In the genomic region with DNA sequence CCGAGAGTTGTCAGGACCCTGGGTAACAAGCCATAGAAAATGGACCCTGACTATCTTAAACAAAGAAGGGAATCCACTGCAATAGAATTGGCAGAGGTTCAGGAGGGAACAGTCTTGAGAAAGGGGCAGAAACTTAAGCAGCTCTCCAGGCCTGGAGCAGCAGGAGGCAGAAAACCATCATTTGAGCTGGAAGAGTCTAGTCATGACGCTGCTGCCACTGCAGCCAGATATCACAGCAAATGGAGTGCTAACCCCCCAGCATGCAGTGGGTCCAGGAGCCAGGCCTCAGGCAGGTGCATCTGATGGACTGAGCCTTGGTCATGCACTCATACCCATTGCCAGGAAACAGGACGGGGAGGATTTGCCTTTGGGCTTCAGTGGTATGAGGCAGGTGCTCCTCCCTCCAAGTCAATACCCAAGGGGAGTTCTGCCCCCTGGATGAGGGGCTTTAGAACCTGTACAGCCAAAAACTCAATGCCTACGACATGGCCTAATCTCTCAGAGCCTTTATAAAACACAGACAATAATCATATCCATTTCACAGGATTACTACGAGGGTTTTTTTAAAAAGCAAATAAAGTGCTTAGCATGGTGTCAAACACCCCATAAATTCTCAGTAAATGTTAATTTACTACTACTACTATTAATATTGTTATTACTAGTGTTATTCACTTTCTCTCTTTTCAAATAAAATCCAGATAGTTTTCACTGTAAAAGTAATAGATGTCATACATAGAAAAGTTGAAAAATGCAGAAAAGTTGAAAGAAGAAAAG, we compare ENCODE assay signal across 10 cellular contexts. TPM values are rescaled to one million over a fixed set of nuclear protein-coding genes. Genes with fewer than 3 reads are reported as not detected.
DNase-seq lines count a peak whose midpoint lies in the region; ATAC-seq and TF ChIP-seq lines count a peak whose summit lies in the region.
"Had no signal": no experiment of that assay in that cellular context is flagged by ENCODE, and none has a peak within 500 bp of the region (broad histone marks: within the 10 kb centered on the region; RNA-seq: fewer than 3 reads in every experiment).

No MANE protein-coding gene starts in this region.

- WGBS in heart right ventricle, 2 donors, result 86 to 87% methylated on average over 5 of the region's 5 CpGs

- intact Hi-C loops in heart right ventricle (cut with DNase I), result no loop called here

- H3K4me1 ChIP-seq in RWPE2 (ENCODE audit: insufficient read depth, poor library complexity, severe bottlenecking), result peaks cover 37% of the 10 kb centered on the region
- peaks cover 0 to 52% (median 9%) of the 10 kb centered on the region in 9 donors for H3K4me1 ChIP-seq in heart right ventricle

- H3K4me3 ChIP-seq in RWPE2 (ENCODE audit: severe bottlenecking) (no peak overlapping the region), heart right ventricle (no peak overlapping the region)

- H3K36me3 ChIP-seq in RWPE2 (ENCODE audit: low read depth), result no peaks in the 10 kb centered on the region
- no peaks in the 10 kb centered on the region for H3K36me3 ChIP-seq in heart right ventricle

- no peak for TF ChIP-seq CTCF in RWPE2 (IDR thresholded peaks at IDR 0.05; ENCODE audit: poor library complexity, severe bottlenecking)
- TF ChIP-seq CTCF in heart right ventricle (IDR thresholded peaks at IDR 0.05), result no peak

- peak; percentile 20 for ATAC-seq in GM18909 (IDR thresholded peaks at IDR 0.05; ENCODE audit: poor library complexity, unreplicated experiment)
- peak; percentile 20 for ATAC-seq in HG02610 (IDR thresholded peaks at IDR 0.05; ENCODE audit: unreplicated experiment)
- no peak for ATAC-seq in RWPE2 (ENCODE audit: low read depth)
- no peak for ATAC-seq in heart right ventricle
- ATAC-seq in HG03469 (IDR thresholded peaks at IDR 0.05; ENCODE audit: unreplicated experiment), result no peak

- H3K9me3 ChIP-seq in RWPE2 (ENCODE audit: severe bottlenecking) (no peaks in the 10 kb centered on the region), heart right ventricle (no peaks in the 10 kb centered on the region)

- no peak for DNase-seq in RWPE2 (ENCODE audit: low spot score)
- peak; percentile 67 for DNase-seq in iris pigment epithelial cell (ENCODE audit: low read depth)
- DNase-seq in heart right ventricle, result no peak
- no peak for DNase-seq in NCI-H748 treated with DMSO at 0.1 percent for 48 hours (lab: John Stamatoyannopoulos, UW)
- DNase-seq in NCI-H510A treated with DMSO at 0.1 percent for 48 hours (lab: John Stamatoyannopoulos, UW), result no peak
- DNase-seq: amygdala, nucleus accumbens had no signal

- H3K27ac ChIP-seq in RWPE2 (ENCODE audit: poor library complexity, severe bottlenecking) (peak overlapping the region; percentile 47), heart right ventricle (no peak overlapping the region)

- H3K27me3 ChIP-seq in RWPE2 (ENCODE audit: insufficient read depth, poor library complexity, severe bottlenecking), result no peaks in the 10 kb centered on the region
- H3K27me3 ChIP-seq in heart right ventricle, result peaks cover 0 to 13% (median 0%) of the 10 kb centered on the region in 7 donors

RNA-seq across cellular contexts. Expression of a gene that starts 30.7 kb away (rescaled TPM):
- 10 to 100 TPM in 9 of 10 donors, 1 to 10 TPM in 1; 9.0 to 53.7 (median 22.9) TPM for total RNA-seq in heart right ventricle
- polyA plus RNA-seq in heart right ventricle, result 10 to 100 TPM in 1 of 2 donors, 1 to 10 TPM in 1; 5.3 to 20.2 TPM

RNA-seq across cellular contexts. Expression of a gene that starts 39.1 kb away (rescaled TPM):
- total RNA-seq in heart right ventricle, result 10 to 100 TPM; 18.1 to 23.5 (median 20.9) TPM
- polyA plus RNA-seq in heart right ventricle, result 10 to 100 TPM; 11.1 to 14.3 TPM

Comparison
In these comparisons a context has a peak if more than half of its experiments do, and no peak if none do; other contexts are left out.
1. ATAC-seq: peak in GM18909 (single experiment) and HG02610 (single experiment); none in RWPE2 (single experiment), heart right ventricle (0 of 8) and HG03469 (single experiment).